In the genomic region with DNA sequence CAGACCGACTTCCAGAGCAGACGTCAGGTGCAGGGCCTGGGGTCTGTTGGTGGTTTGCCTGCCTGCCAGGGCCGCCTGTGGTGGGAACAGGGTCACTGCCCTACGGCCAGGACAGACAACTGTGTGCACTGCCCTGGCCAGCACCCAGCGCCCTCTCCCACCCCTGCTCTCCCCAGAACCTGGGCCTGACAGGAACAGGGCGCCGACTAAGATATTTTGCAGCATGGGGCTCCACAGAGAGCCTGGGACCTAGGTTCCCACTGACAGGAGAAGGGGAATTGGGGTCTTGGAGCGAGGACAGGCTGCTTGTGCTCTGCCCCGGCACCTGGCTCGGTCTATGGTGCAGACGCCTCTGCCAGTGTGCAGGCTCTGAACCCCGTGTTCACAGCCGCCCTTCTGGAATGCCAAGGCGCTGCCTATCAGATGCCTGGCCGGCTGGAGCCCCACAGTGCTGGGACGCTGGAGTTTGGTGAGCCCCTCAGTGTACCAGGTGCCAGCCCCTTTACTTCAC, we compare ENCODE assay signal across 14 cellular contexts.
DNase-seq lines count a peak whose midpoint lies in the region; ATAC-seq and TF ChIP-seq lines count a peak whose summit lies in the region.
"Had no signal": no experiment of that assay in that cellular context is flagged by ENCODE, and none has a peak within 500 bp of the region (broad histone marks: within the 10 kb centered on the region; RNA-seq: fewer than 3 reads in every experiment).

No MANE protein-coding gene starts in this region.

- 40% methylated on average over 8 of the region's 16 CpGs for WGBS in suprapubic skin

- H3K9me3 ChIP-seq in BLaER1 (no peaks in the 10 kb centered on the region), RWPE2 (ENCODE audit: severe bottlenecking) (no peaks in the 10 kb centered on the region), suprapubic skin (no peaks in the 10 kb centered on the region)

- no peak for TF ChIP-seq POLR2A in suprapubic skin (IDR thresholded peaks at IDR 0.05)

- H3K4me2 ChIP-seq in BLaER1: peak overlapping the region; percentile 72
- H3K4me2 ChIP-seq: GM23338 had no signal

- H3K27me3 ChIP-seq in BLaER1 (no peaks in the 10 kb centered on the region), RWPE2 (ENCODE audit: insufficient read depth, poor library complexity, severe bottlenecking) (peaks cover 31% of the 10 kb centered on the region), suprapubic skin (peaks cover 48% of the 10 kb centered on the region)

- no peaks in the 10 kb centered on the region for H3K36me3 ChIP-seq in BLaER1
- H3K36me3 ChIP-seq in RWPE2 (ENCODE audit: low read depth): no peaks in the 10 kb centered on the region
- H3K36me3 ChIP-seq in suprapubic skin: no peaks in the 10 kb centered on the region

- ATAC-seq in RWPE2 (ENCODE audit: low read depth) (0 out of 3 replicates have a peak, but pooled peaks have one; percentile 22), HG02610 (IDR thresholded peaks at IDR 0.05; ENCODE audit: unreplicated experiment) (no peak)
- ATAC-seq: CD8-positive, alpha-beta T cell; GM23338 had no signal

- H3K4me3 ChIP-seq in BLaER1 (no peak overlapping the region), RWPE2 (ENCODE audit: severe bottlenecking) (no peak overlapping the region), suprapubic skin (no peak overlapping the region)
- H3K4me3 ChIP-seq: GM23338 had no signal

- POLR2A ChIA-PET in HEK293T (lab: Yijun Ruan, JAX): no interaction called here

- no peaks in the 10 kb centered on the region for H4K20me1 ChIP-seq in BLaER1

- peaks cover 68% of the 10 kb centered on the region for H3K4me1 ChIP-seq in BLaER1
- H3K4me1 ChIP-seq in RWPE2 (ENCODE audit: insufficient read depth, poor library complexity, severe bottlenecking): no peaks in the 10 kb centered on the region
- H3K4me1 ChIP-seq in suprapubic skin: peaks cover 15% of the 10 kb centered on the region

- H3K27ac ChIP-seq in BLaER1: peak overlapping the region; percentile 24; the same call in 1 of the 2 replicates
- H3K27ac ChIP-seq in RWPE2 (ENCODE audit: poor library complexity, severe bottlenecking): no peak overlapping the region
- H3K27ac ChIP-seq in suprapubic skin: peak overlapping the region; percentile 51

- CTCF ChIA-PET in HEK293T (lab: Yijun Ruan, JAX): no interaction called here

- no peak overlapping the region for H3K9ac ChIP-seq in BLaER1

- no peak for TF ChIP-seq EP300 in suprapubic skin (IDR thresholded peaks at IDR 0.05)

- DNase-seq in RWPE2 (ENCODE audit: low spot score): no peak
- peak; percentile 87 for DNase-seq in myocyte (ENCODE audit: low read depth)
- no peak for DNase-seq in suprapubic skin (ENCODE audit: low spot score in 2 of 2)
- no peak for DNase-seq in HEK293T (ENCODE audit: extremely low spot score)
- no peak for DNase-seq in NCI-H2107 treated with DMSO at 0.1 percent for 48 hours (lab: John Stamatoyannopoulos, UW; ENCODE audit: unreplicated experiment)
- DNase-seq: AML-193; CD8-positive, alpha-beta T cell; DND-41; GDM1; NCI-H1930; NCI-H510A had no signal

- TF ChIP-seq CTCF in RWPE2 (IDR thresholded peaks at IDR 0.05; ENCODE audit: poor library complexity, severe bottlenecking) (no peak), suprapubic skin (IDR thresholded peaks at IDR 0.05) (no peak)

TF ChIP-seq in HEK293T, 16 proteins besides CTCF, POLR2A, EP300 and RAD21:
- TF ChIP-seq ELF4 (IDR thresholded peaks at IDR 0.05) (no peak), CTBP1 (IDR thresholded peaks at IDR 0.05; ENCODE audit: borderline replicate concordance) (no peak), SUZ12 (IDR thresholded peaks at IDR 0.05) (no peak), FOXA1 (IDR thresholded peaks at IDR 0.05) (no peak), FOXK2 (IDR thresholded peaks at IDR 0.05) (no peak), BHLHE40 (IDR thresholded peaks at IDR 0.05; ENCODE audit: borderline replicate concordance) (no peak), HDGF (IDR thresholded peaks at IDR 0.05; ENCODE audit: borderline replicate concordance) (no peak), ARNT (IDR thresholded peaks at IDR 0.05) (no peak), SP1 (IDR thresholded peaks at IDR 0.05) (no peak), ZNF384 (IDR thresholded peaks at IDR 0.05) (no peak), L3MBTL2 (conservative IDR thresholded peaks at IDR 0.05) (no peak), FOXM1 (IDR thresholded peaks at IDR 0.05; ENCODE audit: borderline replicate concordance) (no peak), TARDBP (IDR thresholded peaks at IDR 0.05) (no peak)
- TF ChIP-seq, protein P1, sequence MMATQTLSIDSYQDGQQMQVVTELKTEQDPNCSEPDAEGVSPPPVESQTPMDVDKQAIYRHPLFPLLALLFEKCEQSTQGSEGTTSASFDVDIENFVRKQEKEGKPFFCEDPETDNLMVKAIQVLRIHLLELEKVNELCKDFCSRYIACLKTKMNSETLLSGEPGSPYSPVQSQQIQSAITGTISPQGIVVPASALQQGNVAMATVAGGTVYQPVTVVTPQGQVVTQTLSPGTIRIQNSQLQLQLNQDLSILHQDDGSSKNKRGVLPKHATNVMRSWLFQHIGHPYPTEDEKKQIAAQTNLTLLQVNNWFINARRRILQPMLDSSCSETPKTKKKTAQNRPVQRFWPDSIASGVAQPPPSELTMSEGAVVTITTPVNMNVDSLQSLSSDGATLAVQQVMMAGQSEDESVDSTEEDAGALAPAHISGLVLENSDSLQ (IDR thresholded peaks at IDR 0.05): no peak
